In the genomic region with DNA sequence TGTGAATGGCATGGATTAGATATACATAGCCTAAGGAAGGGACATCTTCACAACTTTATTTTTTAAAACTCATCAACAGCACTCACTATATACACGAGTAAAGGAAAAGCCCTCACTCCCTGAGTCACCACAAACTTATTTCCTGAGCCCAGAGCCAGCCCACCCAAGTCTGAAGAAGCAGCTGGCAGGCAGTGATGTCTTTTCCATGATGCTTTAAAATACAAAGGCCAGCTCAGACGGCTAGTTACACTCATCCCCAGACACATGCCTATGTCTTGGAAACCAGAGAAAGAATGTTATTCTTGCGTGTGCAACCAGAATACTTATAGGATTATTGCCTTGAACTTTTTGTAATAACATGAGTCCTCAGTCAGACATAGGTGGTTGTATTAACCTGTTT, we compare ENCODE assay signal across 12 cellular contexts.
DNase-seq lines count a peak whose midpoint lies in the region; ATAC-seq and TF ChIP-seq lines count a peak whose summit lies in the region.
"Had no signal": no experiment of that assay in that cellular context is flagged by ENCODE, and none has a peak within 500 bp of the region (broad histone marks: within the 10 kb centered on the region; RNA-seq: fewer than 3 reads in every experiment).

No MANE protein-coding gene starts in this region.

- 29% methylated on average over 3 of the region's 3 CpGs for WGBS in mammary epithelial cell (ENCODE audit: low coverage, missing lambda C conversion rate)

- CTCF ChIA-PET in mammary epithelial cell (lab: Charles Lee; ENCODE audit: low non-redundant PET), result no interaction called here

- in situ Hi-C loops in mammary epithelial cell (cut with MboI; ENCODE audit: low sequenced_read_pairs in 2 of 2), result no loop called here

- peak overlapping the region; percentile 32 for H3K27ac ChIP-seq in mammary epithelial cell (ENCODE audit: insufficient read depth, low read depth, low read length)
- H3K27ac ChIP-seq: colonic mucosa, HL-60 had no signal

- dilution Hi-C loops in mammary epithelial cell (cut with HindIII; ENCODE audit: low sequenced_read_pairs), result no loop called here

- no peak for ATAC-seq in GM18505 (IDR thresholded peaks at IDR 0.05; ENCODE audit: unreplicated experiment)
- ATAC-seq in GM21786 (IDR thresholded peaks at IDR 0.05; ENCODE audit: unreplicated experiment), result no peak

- H3K4me3 ChIP-seq in mammary epithelial cell (replicated peaks in 1 of 3; ENCODE audit: insufficient read depth in 1 of 3, low read depth in 2 of 3, low read length in 3 of 3), result no peak overlapping the region
- H3K4me3 ChIP-seq: colonic mucosa had no signal

- no peaks in the 10 kb centered on the region for H3K9me3 ChIP-seq in mammary epithelial cell (replicated peaks; ENCODE audit: insufficient read depth, low read length)
- H3K9me3 ChIP-seq: colonic mucosa had no signal

- H3K36me3 ChIP-seq in mammary epithelial cell (ENCODE audit: insufficient read depth, low read length), result peaks cover 2% of the 10 kb centered on the region
- H3K36me3 ChIP-seq: colonic mucosa had no signal

- no peak for TF ChIP-seq POLR2A in GM18505 (IDR thresholded peaks at IDR 0.05; ENCODE audit: borderline replicate concordance, extremely low read depth, insufficient read depth, insufficient read length)

- no peak for TF ChIP-seq CTCF in mammary epithelial cell (conservative IDR thresholded peaks at IDR 0.05 in 1 of 2, IDR thresholded peaks at IDR 0.05 in 1 of 2; ENCODE audit: extremely low read depth in 1 of 2, insufficient read depth in 1 of 2, low read depth in 1 of 2, low read length in 2 of 2)
- TF ChIP-seq CTCF in GM10266 (IDR thresholded peaks at IDR 0.05; ENCODE audit: control insufficient read depth, insufficient read depth, low read depth, missing control alignments), result no peak

- H4K20me1 ChIP-seq in mammary epithelial cell (ENCODE audit: insufficient read depth, low read length), result no peaks in the 10 kb centered on the region

- H3K27me3 ChIP-seq in mammary epithelial cell (ENCODE audit: insufficient read depth, low read length), result no peaks in the 10 kb centered on the region
- H3K27me3 ChIP-seq: colonic mucosa had no signal

- H2AFZ ChIP-seq in mammary epithelial cell (ENCODE audit: low read depth, low read length), result peak overlapping the region; percentile 3

- H3K9ac ChIP-seq in mammary epithelial cell (ENCODE audit: insufficient read depth, low read length), result no peak overlapping the region

- peak overlapping the region; percentile 11 for H3K4me2 ChIP-seq in mammary epithelial cell (ENCODE audit: insufficient read depth, low read depth, low read length)

- no peaks in the 10 kb centered on the region for H3K79me2 ChIP-seq in mammary epithelial cell (ENCODE audit: insufficient read depth, low read length)

- intact Hi-C loops in mammary epithelial cell (cut with micrococcal nuclease), result no loop called here

- peaks cover 39% of the 10 kb centered on the region for H3K4me1 ChIP-seq in mammary epithelial cell (ENCODE audit: insufficient read depth, low read length)
- H3K4me1 ChIP-seq: colonic mucosa had no signal

- BruUV-seq in mammary epithelial cell (replicated peaks; lab: Mats Ljungman, UMichigan), result no TSS peak

- DNase-seq in AG08396 (ENCODE audit: low spot score), result peak; percentile 72
- peak; percentile 97 for DNase-seq in HT1080 (ENCODE audit: low read depth)
- DNase-seq in mammary epithelial cell, result peak; percentile 80
- DNase-seq in lung microvascular endothelial cell (ENCODE audit: low read depth in 2 of 2), result peak; percentile 43 to 98
- no peak for DNase-seq in T-helper 1 cell
- no peak for DNase-seq in GM10266 (ENCODE audit: extremely low spot score)
- DNase-seq: colonic mucosa, COR-L47, retina had no signal

Comparison
In these comparisons a context has a peak if more than half of its experiments do, and no peak if none do; other contexts are left out.
1. DNase-seq: peak in AG08396 (single experiment), HT1080 (single experiment), mammary epithelial cell (single experiment) and lung microvascular endothelial cell (2 of 2); none in T-helper 1 cell (0 of 5) and GM10266 (single experiment).